ENCODE assay signal across 1 cellular context in the genomic region with DNA sequence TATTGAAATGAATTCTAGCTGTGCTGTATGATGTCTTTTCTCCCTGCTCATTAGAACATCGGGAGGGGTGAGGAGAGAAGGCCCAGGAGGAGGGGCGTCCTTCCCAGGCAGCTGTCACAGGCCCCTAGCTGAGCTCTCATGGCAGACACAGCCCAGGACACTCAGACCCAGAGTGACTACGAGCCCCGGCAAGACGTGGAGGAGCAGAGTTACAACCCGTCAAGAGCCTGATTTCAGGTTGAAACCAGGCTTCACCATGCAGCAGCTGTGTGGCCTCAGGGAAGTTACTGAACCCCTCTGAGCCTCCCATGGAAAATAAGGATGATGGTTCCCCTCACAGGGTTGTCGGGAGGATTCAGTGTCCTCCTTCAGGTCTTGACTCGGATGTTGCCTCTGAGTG.
TF ChIP-seq lines count a peak whose summit lies in the region.

No MANE protein-coding gene starts in this region.

TF ChIP-seq in HepG2, 621 proteins besides CTCF, POLR2A, EP300 and RAD21:
- TF ChIP-seq NFAT5 (CRISPR knock-in tag; IDR thresholded peaks at IDR 0.05), result no peak
- TF ChIP-seq ZNF768 (CRISPR knock-in tag; IDR thresholded peaks at IDR 0.05), result peak; percentile 87
